22 cellular contexts compared by ENCODE assay signal in genomic region chr6:17629824-17630510, GRCh38. TPM values are rescaled to one million over a fixed set of nuclear protein-coding genes. Genes with fewer than 3 reads are reported as not detected.
DNase-seq lines count a peak whose midpoint lies in the region; ATAC-seq and TF ChIP-seq lines count a peak whose summit lies in the region.
"Had no signal": no experiment of that assay in that cellular context is flagged by ENCODE, and none has a peak within 500 bp of the region (broad histone marks: within the 10 kb centered on the region; RNA-seq: fewer than 3 reads in every experiment).

No MANE protein-coding gene starts in this region.

- H3K4me3 ChIP-seq in IMR-90 (ENCODE audit: insufficient read depth, low read depth, low read length) (no peak overlapping the region), hepatocyte (no peak overlapping the region)
- H3K4me3 ChIP-seq: esophagus squamous epithelium, left ventricle myocardium inferior, sigmoid colon, upper lobe of left lung had no signal

- H4K91ac ChIP-seq in IMR-90 (ENCODE audit: insufficient read depth, low read depth, low read length), result no peak overlapping the region

- H3K9me3 ChIP-seq in IMR-90 (ENCODE audit: control insufficient read depth, insufficient read depth, low read length), result no peaks in the 10 kb centered on the region
- no peaks in the 10 kb centered on the region for H3K9me3 ChIP-seq in hepatocyte (ENCODE audit: low read depth)
- H3K9me3 ChIP-seq: BE2C, esophagus squamous epithelium, left ventricle myocardium inferior, sigmoid colon, upper lobe of left lung had no signal

- in situ Hi-C loops in IMR-90 (cut with MboI; ENCODE audit: low sequenced_read_pairs), result loop anchor here (10.0 kb wide), 1 partner anchor 145 kb away; no protein-coding TSS in a partner anchor

- DNase-seq in T-helper 2 cell treated with Interferon-gamma antibody and Interleukin-4, amounts not matched to agents 5 μg/mL and 100 μg/mL, for 36 hours (ENCODE audit: low spot score), result no peak
- DNase-seq in T-helper 2 cell (no peak), IMR-90 (no peak), hepatocyte (ENCODE audit: low spot score) (no peak), progenitor cell of endocrine pancreas (ENCODE audit: low spot score, unreplicated experiment) (no peak)
- DNase-seq in NK-92 treated with Interleukin-12 subunit alpha and Interleukin-12 subunit beta, amount 100 ng/mL, for 24 hours (lab: John Stamatoyannopoulos, UW), result no peak
- DNase-seq: 8988T; activated CD4-positive, alpha-beta memory T cell treated with anti-CD3 and anti-CD28 coated beads for 36 hours; activated T-cell treated with anti-CD3 and anti-CD28 coated beads, Interleukin-2, amount 50 U/mL, for 4 hours; BE2C; esophagus squamous epithelium; left ventricle myocardium inferior; NCI-H1417 treated with DMSO at 0.1 percent for 48 hours; NCI-H526 treated with DMSO at 0.1 percent for 48 hours; occipital lobe; OCI-M1; SHP77; sigmoid colon; stimulated activated naive CD4-positive, alpha-beta T cell treated with Interleukin-2 at 50 U/mL for 16 hours had no signal

- H3K36me3 ChIP-seq in IMR-90 (ENCODE audit: control insufficient read depth, insufficient read depth, low read length), result peaks cover 20% of the 10 kb centered on the region
- no peaks in the 10 kb centered on the region for H3K36me3 ChIP-seq in hepatocyte (replicated peaks; ENCODE audit: insufficient read depth, low read depth)

- H3K9ac ChIP-seq in IMR-90 (ENCODE audit: low read depth, low read length), result no peak overlapping the region

- dilution Hi-C loops in IMR-90 (cut with HindIII; ENCODE audit: low sequenced_read_pairs, unreplicated experiment), result no loop called here

- H2AFZ ChIP-seq in IMR-90 (replicated peaks; ENCODE audit: low read length, poor library complexity) (no peak overlapping the region), hepatocyte (no peak overlapping the region)

- H4K20me1 ChIP-seq in IMR-90 (ENCODE audit: insufficient read depth, low read length) (peaks cover 5% of the 10 kb centered on the region), hepatocyte (ENCODE audit: insufficient read depth, poor library complexity, severe bottlenecking) (no peaks in the 10 kb centered on the region)

- TF ChIP-seq CTCF in IMR-90 (conservative IDR thresholded peaks at IDR 0.05; ENCODE audit: low read depth, low read length) (no peak), hepatocyte (IDR thresholded peaks at IDR 0.05; ENCODE audit: poor library complexity) (no peak), progenitor cell of endocrine pancreas (IDR thresholded peaks at IDR 0.05; ENCODE audit: unreplicated experiment) (no peak)

- no CpG with 5 or more reads among the region's 8 CpGs for WGBS in IMR-90 (ENCODE audit: extremely low coverage in 2 of 2, insufficient read length in 1 of 2), 2 experiments
- 78% methylated on average over 8 of the region's 8 CpGs for whole genome bisulfite sequencing in hepatocyte (ENCODE audit: low lambda C conversion rate, missing lambda C conversion rate)

- peak overlapping the region; percentile 16 for H3K27ac Mint-ChIP-seq in T-helper 2 cell treated with Interferon-gamma antibody and Interleukin-4, amounts not matched to agents 5 μg/mL and 100 μg/mL, for 36 hours
- peak overlapping the region; percentile 68 for H3K27ac Mint-ChIP-seq in progenitor cell of endocrine pancreas
- H3K27ac Mint-ChIP-seq: activated CD4-positive, alpha-beta memory T cell treated with anti-CD3 and anti-CD28 coated beads for 36 hours had no signal

- no peak overlapping the region for H2AK9ac ChIP-seq in IMR-90 (replicated peaks; ENCODE audit: low read depth, low read length, poor library complexity)

- no peaks in the 10 kb centered on the region for H3K9me2 ChIP-seq in hepatocyte (replicated peaks; ENCODE audit: insufficient read depth)

- no peak overlapping the region for H2BK120ac ChIP-seq in IMR-90 (ENCODE audit: low read depth, low read length)

- H3K4me2 ChIP-seq in IMR-90 (ENCODE audit: low read depth, low read length), result no peak overlapping the region; the same call in 1 of the 2 replicates
- H3K4me2 ChIP-seq in hepatocyte, result peak overlapping the region; percentile 37

- H3K14ac ChIP-seq in IMR-90 (replicated peaks; ENCODE audit: low read depth, low read length), result no peak overlapping the region

- no peaks in the 10 kb centered on the region for H3K27me3 Mint-ChIP-seq in T-helper 2 cell treated with Interferon-gamma antibody and Interleukin-4, amounts not matched to agents 5 μg/mL and 100 μg/mL, for 36 hours (ENCODE audit: low read depth)
- H3K27me3 Mint-ChIP-seq in progenitor cell of endocrine pancreas, result no peaks in the 10 kb centered on the region
- H3K27me3 Mint-ChIP-seq: activated CD4-positive, alpha-beta memory T cell treated with anti-CD3 and anti-CD28 coated beads for 36 hours had no signal

- no peaks in the 10 kb centered on the region for H3K9me3 Mint-ChIP-seq in T-helper 2 cell treated with Interferon-gamma antibody and Interleukin-4, amounts not matched to agents 5 μg/mL and 100 μg/mL, for 36 hours
- no peaks in the 10 kb centered on the region for H3K9me3 Mint-ChIP-seq in progenitor cell of endocrine pancreas (ENCODE audit: low read depth)
- H3K9me3 Mint-ChIP-seq: activated CD4-positive, alpha-beta memory T cell treated with anti-CD3 and anti-CD28 coated beads for 36 hours; activated T-cell treated with anti-CD3 and anti-CD28 coated beads, Interleukin-2, amount 50 U/mL, for 4 hours had no signal

- peaks cover 10% of the 10 kb centered on the region for H3K9me1 ChIP-seq in IMR-90 (ENCODE audit: insufficient read depth, low read length)

- peaks cover 41 to 62% of the 10 kb centered on the region in 2 experiments for H3K79me1 ChIP-seq in IMR-90 (ENCODE audit: low read depth in 1 of 2, low read length in 2 of 2)

- no peak overlapping the region for H3K18ac ChIP-seq in IMR-90 (ENCODE audit: low read depth, low read length)

- H2BK5ac ChIP-seq in IMR-90 (ENCODE audit: low read depth, low read length, poor library complexity, severe bottlenecking), result no peak overlapping the region

- peak; percentile 40 for ATAC-seq in IMR-90 (ENCODE audit: low read depth)
- no peak for ATAC-seq in esophagus mucosa
- ATAC-seq in GM21723 (IDR thresholded peaks at IDR 0.05; ENCODE audit: unreplicated experiment), result no peak
- ATAC-seq: activated T-cell treated with anti-CD3 and anti-CD28 coated beads, Interleukin-2, amount 50 U/mL, for 4 hours had no signal

- no peak overlapping the region for H4K8ac ChIP-seq in IMR-90 (ENCODE audit: low read depth in 2 of 2, low read length in 2 of 2)

- no peak for TF ChIP-seq POLR2A in IMR-90 (IDR thresholded peaks at IDR 0.05; ENCODE audit: low read depth, low read length)

- H3K4me1 Mint-ChIP-seq in T-helper 2 cell treated with Interferon-gamma antibody and Interleukin-4, amounts not matched to agents 5 μg/mL and 100 μg/mL, for 36 hours (ENCODE audit: low read depth), result peaks cover 33% of the 10 kb centered on the region
- H3K4me1 Mint-ChIP-seq in progenitor cell of endocrine pancreas (ENCODE audit: low read depth), result peaks cover 8% of the 10 kb centered on the region

- H3K4me3 Mint-ChIP-seq in T-helper 2 cell treated with Interferon-gamma antibody and Interleukin-4, amounts not matched to agents 5 μg/mL and 100 μg/mL, for 36 hours, result no peak overlapping the region
- H3K4me3 Mint-ChIP-seq in progenitor cell of endocrine pancreas (ENCODE audit: low read depth), result no peak overlapping the region
- H3K4me3 Mint-ChIP-seq: activated CD4-positive, alpha-beta memory T cell treated with anti-CD3 and anti-CD28 coated beads for 36 hours; activated T-cell treated with anti-CD3 and anti-CD28 coated beads, Interleukin-2, amount 50 U/mL, for 4 hours had no signal

- H2BK20ac ChIP-seq in IMR-90 (ENCODE audit: low read depth, low read length), result no peak overlapping the region

- BruUV-seq in IMR-90 (replicated peaks; lab: Mats Ljungman, UMichigan), result no TSS peak

- POLR2A ChIA-PET in IMR-90 (lab: Charles Lee; ENCODE audit: unreplicated experiment), result no interaction called here

- peak overlapping the region; percentile 62; the same call in 1 of the 2 replicates for H3K27ac ChIP-seq in IMR-90 (ENCODE audit: insufficient read depth, low read length)
- peak overlapping the region; percentile 53 for H3K27ac ChIP-seq in hepatocyte
- H3K27ac ChIP-seq: left ventricle myocardium inferior, sigmoid colon had no signal

- intact Hi-C loops in IMR-90 (cut with micrococcal nuclease), result no loop called here

- no peak for TF ChIP-seq RAD21 in IMR-90 (IDR thresholded peaks at IDR 0.05; ENCODE audit: low read length)

- no peaks in the 10 kb centered on the region for H3K27me3 ChIP-seq in IMR-90 (ENCODE audit: control insufficient read depth, insufficient read depth, low read length)
- H3K27me3 ChIP-seq in hepatocyte, result no peaks in the 10 kb centered on the region
- H3K27me3 ChIP-seq: BE2C, esophagus squamous epithelium, sigmoid colon, upper lobe of left lung had no signal

- H3K36me3 Mint-ChIP-seq in T-helper 2 cell treated with Interferon-gamma antibody and Interleukin-4, amounts not matched to agents 5 μg/mL and 100 μg/mL, for 36 hours (ENCODE audit: low read depth), result peaks cover 64% of the 10 kb centered on the region
- H3K36me3 Mint-ChIP-seq in progenitor cell of endocrine pancreas (ENCODE audit: insufficient read depth), result peaks cover 29% of the 10 kb centered on the region

- no peak overlapping the region for H3K23ac ChIP-seq in IMR-90 (ENCODE audit: low read depth, low read length)

- no peak overlapping the region for H2AK5ac ChIP-seq in IMR-90 (ENCODE audit: low read depth, low read length)

- CTCF ChIA-PET in IMR-90 (lab: Yijun Ruan, JAX), result no interaction called here

- H3K4me1 ChIP-seq in IMR-90 (ENCODE audit: control insufficient read depth, insufficient read depth, low read length), result no peaks in the 10 kb centered on the region; the same call in 1 of the 2 replicates
- H3K4me1 ChIP-seq in hepatocyte (ENCODE audit: insufficient read depth), result peaks cover 15% of the 10 kb centered on the region
- H3K4me1 ChIP-seq: BE2C, sigmoid colon had no signal

- H2BK15ac ChIP-seq in IMR-90 (ENCODE audit: low read depth, low read length), result no peak overlapping the region

- no peak overlapping the region for H3K56ac ChIP-seq in IMR-90 (ENCODE audit: extremely low read depth, insufficient read depth, low read length)

- no peak overlapping the region for H4K5ac ChIP-seq in IMR-90 (ENCODE audit: low read depth, low read length)

- peaks cover 23% of the 10 kb centered on the region for H3K79me2 ChIP-seq in hepatocyte

- H3K4ac ChIP-seq in IMR-90 (ENCODE audit: low read depth, low read length), result peak overlapping the region; percentile 13; the same call in 1 of the 2 replicates

RNA-seq across cellular contexts. Expression of gene FAM8A1, which starts 29.9 kb away (rescaled TPM):
- total RNA-seq in IMR-90 (2012; rRNA removed) (8.2 and 17.2 TPM in 2 replicates), hepatocyte (41.7 and 43.8 TPM in 2 replicates), progenitor cell of endocrine pancreas (18.7 and 19.4 TPM in 2 replicates), esophagus mucosa (7.6 TPM)
- polyA plus RNA-seq in IMR-90 (2012; rRNA removed) (6.2 and 8.1 TPM in 2 replicates), hepatocyte (16.2 and 23.5 TPM in 2 replicates)
- polyA plus RNA-seq in IMR-90 (2012; cell fraction: cytosol; rRNA removed), result 2.0 and 2.6 TPM in 2 replicates
- polyA plus RNA-seq in IMR-90 (2012; cell fraction: nucleus; rRNA removed; ENCODE audit: low replicate concordance), result 2.6 and 8.1 TPM in 2 replicates
